Comparison of ENCODE assay signal across 1 cellular context in genomic region chr21:36320421-36321324, GRCh38.
TF ChIP-seq lines count a peak whose summit lies in the region.

No MANE protein-coding gene starts in this region.

TF ChIP-seq in HEK293, 187 proteins besides CTCF, POLR2A, EP300 and RAD21 (continued from another document and continues in another):
- TF ChIP-seq ZNF645 (tag by site-specific recombination; IDR thresholded peaks at IDR 0.05), result no peak
- TF ChIP-seq ZSCAN18 (tag by site-specific recombination; IDR thresholded peaks at IDR 0.05), result no peak
- no peak for TF ChIP-seq ZNF366 (tag by site-specific recombination; conservative IDR thresholded peaks at IDR 0.05)
- no peak for TF ChIP-seq SCRT2 (tag by site-specific recombination; IDR thresholded peaks at IDR 0.05)
- peak; percentile 47 for TF ChIP-seq ZNF639 (tag by site-specific recombination; IDR thresholded peaks at IDR 0.05)
- TF ChIP-seq FEZF1 (tag by site-specific recombination; IDR thresholded peaks at IDR 0.05), result no peak
- no peak for TF ChIP-seq ZNF521 (tag by site-specific recombination; IDR thresholded peaks at IDR 0.05)
- TF ChIP-seq PRDM2 (tag by site-specific recombination; IDR thresholded peaks at IDR 0.05; ENCODE audit: borderline replicate concordance), result no peak
- TF ChIP-seq ZNF610 (tag by site-specific recombination; IDR thresholded peaks at IDR 0.05; ENCODE audit: borderline replicate concordance), result peak; percentile 83; the same call in 1 of the 2 replicates
- TF ChIP-seq OSR2 (tag by site-specific recombination; IDR thresholded peaks at IDR 0.05), result peak; percentile 57
- TF ChIP-seq ZNF792 (tag by site-specific recombination; IDR thresholded peaks at IDR 0.05), result no peak
- no peak for TF ChIP-seq ZNF791 (tag by site-specific recombination; IDR thresholded peaks at IDR 0.05)
- 0 out of 2 replicates have a peak, but pooled peaks have one; percentile 44 for TF ChIP-seq ZNF121 (tag by site-specific recombination; IDR thresholded peaks at IDR 0.05)
- peak; percentile 53; the same call in 1 of the 2 replicates for TF ChIP-seq WT1 (tag by site-specific recombination; IDR thresholded peaks at IDR 0.05)
- no peak for TF ChIP-seq ZNF202 (tag by site-specific recombination; IDR thresholded peaks at IDR 0.05; ENCODE audit: borderline replicate concordance)
- TF ChIP-seq ZBTB17 (tag by site-specific recombination; IDR thresholded peaks at IDR 0.05), result peak; percentile 94
- TF ChIP-seq HOXC10 (CRISPR knock-in tag; IDR thresholded peaks at IDR 0.05), result no peak
- peak; percentile 61; the same call in 1 of the 2 replicates for TF ChIP-seq ZNF692 (tag by site-specific recombination; IDR thresholded peaks at IDR 0.05)
- no peak for TF ChIP-seq PRDM10 (tag by site-specific recombination; IDR thresholded peaks at IDR 0.05)
- no peak; the same call in 1 of the 2 replicates for TF ChIP-seq ZNF768 (tag by site-specific recombination; IDR thresholded peaks at IDR 0.05)
- TF ChIP-seq ZNF24 (tag by site-specific recombination; IDR thresholded peaks at IDR 0.05), result no peak
- peak; percentile 92 for TF ChIP-seq ZNF10 (tag by site-specific recombination; IDR thresholded peaks at IDR 0.05)
- no peak for TF ChIP-seq YY1 (tag by site-specific recombination; IDR thresholded peaks at IDR 0.05)
- no peak for TF ChIP-seq ZNF560 (tag by site-specific recombination; IDR thresholded peaks at IDR 0.05; ENCODE audit: borderline replicate concordance)
- no peak for TF ChIP-seq SCRT1 (tag by site-specific recombination; IDR thresholded peaks at IDR 0.05; ENCODE audit: borderline replicate concordance)
- TF ChIP-seq SETDB1 (IDR thresholded peaks at IDR 0.05; ENCODE audit: insufficient read length, low read length), result no peak
- peak; percentile 84 for TF ChIP-seq BCL6B (tag by site-specific recombination; IDR thresholded peaks at IDR 0.05)
- no peak for TF ChIP-seq PBX3 (CRISPR knock-in tag; IDR thresholded peaks at IDR 0.05)
- no peak for TF ChIP-seq ZNF776 (tag by site-specific recombination; IDR thresholded peaks at IDR 0.05; ENCODE audit: borderline replicate concordance)
- no peak for TF ChIP-seq MYNN (tag by site-specific recombination; IDR thresholded peaks at IDR 0.05; ENCODE audit: borderline replicate concordance)
- no peak for TF ChIP-seq ZNF843 (tag by site-specific recombination; IDR thresholded peaks at IDR 0.05)
- TF ChIP-seq ZNF169 (tag by site-specific recombination; IDR thresholded peaks at IDR 0.05), result no peak
- TF ChIP-seq ZNF426 (tag by site-specific recombination; IDR thresholded peaks at IDR 0.05), result no peak
- TF ChIP-seq ZNF394 (tag by site-specific recombination; IDR thresholded peaks at IDR 0.05; ENCODE audit: borderline replicate concordance), result no peak
- TF ChIP-seq ZFP37 (tag by site-specific recombination; IDR thresholded peaks at IDR 0.05), result no peak
- TF ChIP-seq ZNF175 (tag by site-specific recombination; IDR thresholded peaks at IDR 0.05), result no peak
- peak; percentile 23; the same call in 1 of the 2 replicates for TF ChIP-seq ZNF585B (tag by site-specific recombination; IDR thresholded peaks at IDR 0.05)
- TF ChIP-seq KLF7 (tag by site-specific recombination; IDR thresholded peaks at IDR 0.05; ENCODE audit: borderline replicate concordance), result no peak; the same call in 1 of the 2 replicates
- TF ChIP-seq ZNF266 (tag by site-specific recombination; IDR thresholded peaks at IDR 0.05; ENCODE audit: low read depth), result no peak
- no peak for TF ChIP-seq ZNF280C (tag by site-specific recombination; IDR thresholded peaks at IDR 0.05)
- TF ChIP-seq ZNF274 (IDR thresholded peaks at IDR 0.05; ENCODE audit: low read length), result no peak
- no peak for TF ChIP-seq ZNF274 (tag by site-specific recombination; IDR thresholded peaks at IDR 0.05; ENCODE audit: borderline replicate concordance)
